ENCODE assay signal across 9 cellular contexts in genomic region chr10:125629758-125630376, GRCh38. TPM values are rescaled to one million over a fixed set of nuclear protein-coding genes. Genes with fewer than 3 reads are reported as not detected.
DNase-seq lines count a peak whose midpoint lies in the region; ATAC-seq and TF ChIP-seq lines count a peak whose summit lies in the region.
"Had no signal": no experiment of that assay in that cellular context is flagged by ENCODE, and none has a peak within 500 bp of the region (broad histone marks: within the 10 kb centered on the region; RNA-seq: fewer than 3 reads in every experiment).

No MANE protein-coding gene starts in this region.

- TF ChIP-seq CTCF in GM23338 (conservative IDR thresholded peaks at IDR 0.05; ENCODE audit: low read depth in 2 of 2) (peak; percentile 32 to 36; a peak in 3 of 4 replicates), colonic mucosa (IDR thresholded peaks at IDR 0.05) (peak; percentile 23)

- no peak for ATAC-seq in GM23338
- no peak for ATAC-seq in Right ventricle myocardium inferior
- ATAC-seq in T-helper 17 cell: no peak

- H3K27ac ChIP-seq in GM23338 (ENCODE audit: low read depth) (no peak overlapping the region), colonic mucosa (no peak overlapping the region)

- H3K27me3 ChIP-seq in GM23338 (ENCODE audit: insufficient read depth) (no peaks in the 10 kb centered on the region), colonic mucosa (no peaks in the 10 kb centered on the region)

- H3K79me2 ChIP-seq in GM23338 (replicated peaks; ENCODE audit: insufficient read depth): no peaks in the 10 kb centered on the region

- no peak overlapping the region for H3K4me2 ChIP-seq in GM23338

- no peaks in the 10 kb centered on the region for H3K9me2 ChIP-seq in GM23338 (ENCODE audit: insufficient read depth)

- DNase-seq in COLO829 (ENCODE audit: low spot score) (peak; percentile 35), GM23338 (ENCODE audit: low spot score) (peak; percentile 9), NCI-H345 (lab: John Stamatoyannopoulos, UW) (peak; percentile 43), colonic mucosa (no peak), skeletal muscle cell (ENCODE audit: low read depth) (peak; percentile 13), Right ventricle myocardium inferior (ENCODE audit: missing footprints) (no peak), T-helper 17 cell (no peak), inferior parietal cortex (ENCODE audit: extremely low spot score) (no peak)

- peak overlapping the region; percentile 32; the same call in 1 of the 2 replicates for H2AFZ ChIP-seq in GM23338

- no peaks in the 10 kb centered on the region for H3K9me3 Mint-ChIP-seq in GM23338

- peaks cover 7% of the 10 kb centered on the region for H3K4me1 Mint-ChIP-seq in GM23338
- H3K4me1 Mint-ChIP-seq in T-helper 17 cell: no peaks in the 10 kb centered on the region

- H3K36me3 ChIP-seq in GM23338 (ENCODE audit: insufficient read depth): no peaks in the 10 kb centered on the region
- no peaks in the 10 kb centered on the region for H3K36me3 ChIP-seq in colonic mucosa

- H3K4me3 Mint-ChIP-seq in GM23338 (no peak overlapping the region), T-helper 17 cell (no peak overlapping the region)

- H3K9me3 ChIP-seq in colonic mucosa (no peaks in the 10 kb centered on the region), T-helper 17 cell (ENCODE audit: control insufficient read depth, low read length, poor library complexity, severe bottlenecking) (no peaks in the 10 kb centered on the region)

- H4K20me1 ChIP-seq in GM23338 (replicated peaks; ENCODE audit: insufficient read depth): no peaks in the 10 kb centered on the region

- H3K27me3 Mint-ChIP-seq in GM23338 (ENCODE audit: insufficient read depth, low read depth, poor library complexity) (no peaks in the 10 kb centered on the region), T-helper 17 cell (peaks cover 40% of the 10 kb centered on the region)

- H3K27ac Mint-ChIP-seq in GM23338: no peak overlapping the region
- no peak overlapping the region for H3K27ac Mint-ChIP-seq in T-helper 17 cell

- H3K4me1 ChIP-seq in GM23338 (ENCODE audit: insufficient read depth): no peaks in the 10 kb centered on the region
- H3K4me1 ChIP-seq in colonic mucosa: no peaks in the 10 kb centered on the region

- no peaks in the 10 kb centered on the region for H3K36me3 Mint-ChIP-seq in GM23338 (ENCODE audit: low read depth)
- H3K36me3 Mint-ChIP-seq in T-helper 17 cell (ENCODE audit: low read depth): no peaks in the 10 kb centered on the region

- no peak overlapping the region for H3K9ac ChIP-seq in colonic mucosa (ENCODE audit: low read depth in 2 of 2, low read length in 2 of 2)

- no peaks in the 10 kb centered on the region for H3F3A ChIP-seq in GM23338 (replicated peaks; ENCODE audit: low read depth)

- H3K4me3 ChIP-seq in GM23338: no peak overlapping the region
- H3K4me3 ChIP-seq in colonic mucosa: no peak overlapping the region
- no peak overlapping the region for H3K4me3 ChIP-seq in skeletal muscle cell (ENCODE audit: low read depth, low read length)

- intact Hi-C loops in colonic mucosa (cut with DNase I): no loop called here
- intact Hi-C loops in Right ventricle myocardium inferior (cut with DNase I): no loop called here

TF ChIP-seq in GM23338, 12 proteins besides CTCF, POLR2A, EP300 and RAD21:
- TF ChIP-seq, protein P1, sequence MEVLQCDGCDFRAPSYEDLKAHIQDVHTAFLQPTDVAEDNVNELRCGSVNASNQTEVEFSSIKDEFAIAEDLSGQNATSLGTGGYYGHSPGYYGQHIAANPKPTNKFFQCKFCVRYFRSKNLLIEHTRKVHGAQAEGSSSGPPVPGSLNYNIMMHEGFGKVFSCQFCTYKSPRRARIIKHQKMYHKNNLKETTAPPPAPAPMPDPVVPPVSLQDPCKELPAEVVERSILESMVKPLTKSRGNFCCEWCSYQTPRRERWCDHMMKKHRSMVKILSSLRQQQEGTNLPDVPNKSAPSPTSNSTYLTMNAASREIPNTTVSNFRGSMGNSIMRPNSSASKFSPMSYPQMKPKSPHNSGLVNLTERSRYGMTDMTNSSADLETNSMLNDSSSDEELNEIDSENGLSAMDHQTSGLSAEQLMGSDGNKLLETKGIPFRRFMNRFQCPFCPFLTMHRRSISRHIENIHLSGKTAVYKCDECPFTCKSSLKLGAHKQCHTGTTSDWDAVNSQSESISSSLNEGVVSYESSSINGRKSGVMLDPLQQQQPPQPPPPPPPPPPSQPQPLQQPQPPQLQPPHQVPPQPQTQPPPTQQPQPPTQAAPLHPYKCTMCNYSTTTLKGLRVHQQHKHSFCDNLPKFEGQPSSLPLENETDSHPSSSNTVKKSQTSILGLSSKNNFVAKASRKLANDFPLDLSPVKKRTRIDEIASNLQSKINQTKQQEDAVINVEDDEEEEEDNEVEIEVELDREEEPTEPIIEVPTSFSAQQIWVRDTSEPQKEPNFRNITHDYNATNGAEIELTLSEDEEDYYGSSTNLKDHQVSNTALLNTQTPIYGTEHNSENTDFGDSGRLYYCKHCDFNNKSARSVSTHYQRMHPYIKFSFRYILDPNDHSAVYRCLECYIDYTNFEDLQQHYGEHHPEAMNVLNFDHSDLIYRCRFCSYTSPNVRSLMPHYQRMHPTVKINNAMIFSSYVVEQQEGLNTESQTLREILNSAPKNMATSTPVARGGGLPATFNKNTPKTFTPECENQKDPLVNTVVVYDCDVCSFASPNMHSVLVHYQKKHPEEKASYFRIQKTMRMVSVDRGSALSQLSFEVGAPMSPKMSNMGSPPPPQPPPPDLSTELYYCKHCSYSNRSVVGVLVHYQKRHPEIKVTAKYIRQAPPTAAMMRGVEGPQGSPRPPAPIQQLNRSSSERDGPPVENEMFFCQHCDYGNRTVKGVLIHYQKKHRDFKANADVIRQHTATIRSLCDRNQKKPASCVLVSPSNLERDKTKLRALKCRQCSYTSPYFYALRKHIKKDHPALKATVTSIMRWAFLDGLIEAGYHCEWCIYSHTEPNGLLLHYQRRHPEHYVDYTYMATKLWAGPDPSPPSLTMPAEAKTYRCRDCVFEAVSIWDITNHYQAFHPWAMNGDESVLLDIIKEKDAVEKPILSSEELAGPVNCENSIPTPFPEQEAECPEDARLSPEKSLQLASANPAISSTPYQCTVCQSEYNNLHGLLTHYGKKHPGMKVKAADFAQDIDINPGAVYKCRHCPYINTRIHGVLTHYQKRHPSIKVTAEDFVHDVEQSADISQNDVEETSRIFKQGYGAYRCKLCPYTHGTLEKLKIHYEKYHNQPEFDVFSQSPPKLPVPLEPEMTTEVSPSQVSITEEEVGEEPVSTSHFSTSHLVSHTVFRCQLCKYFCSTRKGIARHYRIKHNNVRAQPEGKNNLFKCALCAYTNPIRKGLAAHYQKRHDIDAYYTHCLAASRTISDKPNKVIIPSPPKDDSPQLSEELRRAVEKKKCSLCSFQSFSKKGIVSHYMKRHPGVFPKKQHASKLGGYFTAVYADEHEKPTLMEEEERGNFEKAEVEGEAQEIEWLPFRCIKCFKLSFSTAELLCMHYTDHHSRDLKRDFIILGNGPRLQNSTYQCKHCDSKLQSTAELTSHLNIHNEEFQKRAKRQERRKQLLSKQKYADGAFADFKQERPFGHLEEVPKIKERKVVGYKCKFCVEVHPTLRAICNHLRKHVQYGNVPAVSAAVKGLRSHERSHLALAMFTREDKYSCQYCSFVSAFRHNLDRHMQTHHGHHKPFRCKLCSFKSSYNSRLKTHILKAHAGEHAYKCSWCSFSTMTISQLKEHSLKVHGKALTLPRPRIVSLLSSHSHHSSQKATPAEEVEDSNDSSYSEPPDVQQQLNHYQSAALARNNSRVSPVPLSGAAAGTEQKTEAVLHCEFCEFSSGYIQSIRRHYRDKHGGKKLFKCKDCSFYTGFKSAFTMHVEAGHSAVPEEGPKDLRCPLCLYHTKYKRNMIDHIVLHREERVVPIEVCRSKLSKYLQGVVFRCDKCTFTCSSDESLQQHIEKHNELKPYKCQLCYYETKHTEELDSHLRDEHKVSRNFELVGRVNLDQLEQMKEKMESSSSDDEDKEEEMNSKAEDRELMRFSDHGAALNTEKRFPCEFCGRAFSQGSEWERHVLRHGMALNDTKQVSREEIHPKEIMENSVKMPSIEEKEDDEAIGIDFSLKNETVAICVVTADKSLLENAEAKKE (CRISPR knock-in tag; IDR thresholded peaks at IDR 0.05): no peak
- TF ChIP-seq EZH2 (IDR thresholded peaks at IDR 0.05; ENCODE audit: low read depth, unreplicated experiment) (no peak), ETS1 (IDR thresholded peaks at IDR 0.05) (no peak), JUNB (IDR thresholded peaks at IDR 0.05; ENCODE audit: unreplicated experiment) (no peak), ZNF331 (CRISPR knock-in tag; IDR thresholded peaks at IDR 0.05; ENCODE audit: low read depth) (no peak), NANOG (IDR thresholded peaks at IDR 0.05; ENCODE audit: borderline replicate concordance) (no peak)

RNA-seq across cellular contexts. Expression of gene TEX36, which starts 53.1 kb away (rescaled TPM):
- total RNA-seq in GM23338 (2014; rRNA removed; shearing (Covaris generic)): not detected in 2 replicates
- polyA plus RNA-seq in GM23338 (2016; fragmentation: Nextera tagmentation; extraction: Ambion mirVana): not detected in 2 replicates
- total RNA-seq in colonic mucosa (not detected), Right ventricle myocardium inferior (not detected), T-helper 17 cell (not detected)
- total RNA-seq: temporal lobe had no signal

Comparison
In these comparisons a context has a peak if more than half of its experiments do, and no peak if none do; other contexts are left out.
1. DNase-seq: peak in COLO829 (single experiment), GM23338 (single experiment), NCI-H345 (single experiment) and skeletal muscle cell (single experiment); none in colonic mucosa (single experiment), Right ventricle myocardium inferior (single experiment), T-helper 17 cell (0 of 3) and inferior parietal cortex (single experiment).